1 cellular context compared by ENCODE assay signal in genomic region chr17:21324741-21325140, GRCh38. TPM values are rescaled to one million over a fixed set of nuclear protein-coding genes. Genes with fewer than 3 reads are reported as not detected.
"Had no signal": no experiment of that assay in that cellular context is flagged by ENCODE, and none has a peak within 500 bp of the region (broad histone marks: within the 10 kb centered on the region; RNA-seq: fewer than 3 reads in every experiment).

No MANE protein-coding gene starts in this region.

RNA-seq across cellular contexts. Expression of gene KCNJ12, which starts 51.4 kb away (rescaled TPM):
- total RNA-seq: natural killer cell treated with Interleukin-12 subunit alpha and Interleukin-12 subunit beta and Interleukin-15 and Interleukin-18, amount 100 ng/mL, for 72 hours had no signal
